20 cellular contexts compared by ENCODE assay signal in the genomic region with DNA sequence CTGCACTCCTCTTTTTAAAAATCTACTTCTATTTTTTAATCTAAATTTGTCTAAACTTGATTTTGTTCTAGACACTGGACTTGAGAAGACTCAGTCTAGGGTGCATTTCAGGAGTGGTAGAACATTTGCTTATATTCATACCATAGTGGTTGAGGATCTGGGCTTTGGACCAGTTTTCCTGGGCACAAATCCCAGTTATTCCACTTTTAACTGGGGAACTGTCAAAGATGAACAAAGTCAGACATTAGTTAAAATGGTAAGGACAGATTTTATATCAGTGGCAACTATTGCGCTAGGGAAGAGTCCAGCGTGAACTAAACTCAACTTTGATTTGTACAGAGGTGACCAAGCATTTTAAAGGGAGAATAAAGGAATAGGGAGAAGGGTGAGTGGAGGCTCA.
A peak's percentile ranks its signal among the peaks of the same experiment; 100 is the strongest.
DNase-seq lines count a peak whose midpoint lies in the region; TF ChIP-seq lines count a peak whose summit lies in the region.
"Had no signal": no experiment of that assay in that cellular context is flagged by ENCODE, and none has a peak within 500 bp of the region (broad histone marks: within the 10 kb centered on the region; RNA-seq: fewer than 3 reads in every experiment).

No MANE protein-coding gene starts in this region.

- no peaks in the 10 kb centered on the region for H3K27me3 ChIP-seq in sigmoid colon
- H3K27me3 ChIP-seq: BLaER1 had no signal

- TF ChIP-seq EP300 in sigmoid colon (IDR thresholded peaks at IDR 0.05): peak in 3 of 4 donors; percentile 40 to 78 (median 76)

- intact Hi-C loops in sigmoid colon (cut with DNase I) (loop anchor here (5.0 to 10.0 kb wide), 2 partner anchors 143 to 331 kb away; no protein-coding TSS in a partner anchor), posterior cingulate gyrus (cut with DNase I) (no loop called here)

- no peaks in the 10 kb centered on the region for H3K9me3 Mint-ChIP-seq in endothelial cell (ENCODE audit: unreplicated experiment)
- H3K9me3 Mint-ChIP-seq: nephron progenitor cell had no signal

- H3K4me3 Mint-ChIP-seq in endothelial cell (ENCODE audit: unreplicated experiment): no peak overlapping the region
- H3K4me3 Mint-ChIP-seq: nephron progenitor cell had no signal

- DNase-seq in AG10803 (ENCODE audit: low read depth) (peak; percentile 91), RPMI7951 (ENCODE audit: low read depth) (peak; percentile 49), fibroblast of peridontal ligament (ENCODE audit: extremely low read depth) (peak; percentile 96), sigmoid colon (peak; percentile 80), SW480 (ENCODE audit: low spot score) (no peak), posterior cingulate gyrus (no peak), endothelial cell (ENCODE audit: low spot score) (no peak), RPMI8226 (no peak)
- DNase-seq: activated CD4-positive, alpha-beta T cell treated with anti-CD3 and anti-CD28 coated beads for 48 hours; activated naive CD4-positive, alpha-beta T cell treated with anti-CD3 and anti-CD28 coated beads, Interleukin-2, amount 50 U/mL, for 16 hours; activated T-cell treated with anti-CD3 and anti-CD28 coated beads for 4 hours; glutamatergic neuron; MV-4-11; NCI-H2081; NCI-H524; nephron progenitor cell; OCI-M1; retina had no signal

- no peaks in the 10 kb centered on the region for H3K36me3 ChIP-seq in sigmoid colon
- H3K36me3 ChIP-seq: BLaER1 had no signal

- no peak overlapping the region for H3K27ac Mint-ChIP-seq in endothelial cell (ENCODE audit: unreplicated experiment)
- H3K27ac Mint-ChIP-seq: nephron progenitor cell had no signal

- no peak for TF ChIP-seq POLR2A in sigmoid colon (IDR thresholded peaks at IDR 0.05)

- H3K4me3 ChIP-seq in AG10803 (ENCODE audit: low read length): no peak overlapping the region
- H3K4me3 ChIP-seq in sigmoid colon: no peak overlapping the region
- H3K4me3 ChIP-seq: BLaER1, SK-N-MC had no signal

- H3K9me3 ChIP-seq in sigmoid colon: no peaks in the 10 kb centered on the region
- H3K9me3 ChIP-seq: BLaER1 had no signal

- no peaks in the 10 kb centered on the region for H3K36me3 Mint-ChIP-seq in endothelial cell (ENCODE audit: low read depth, unreplicated experiment)

- 87 to 95% methylated on average over 2 of the region's 2 CpGs for WGBS in sigmoid colon, 2 donors

- peaks cover 0 to 57% (median 24%) of the 10 kb centered on the region in 4 donors for H3K4me1 ChIP-seq in sigmoid colon
- H3K4me1 ChIP-seq: BLaER1 had no signal

- TF ChIP-seq CTCF in AG10803 (conservative IDR thresholded peaks at IDR 0.05; ENCODE audit: low read length) (no peak), sigmoid colon (IDR thresholded peaks at IDR 0.05) (no peak), endothelial cell (IDR thresholded peaks at IDR 0.05; ENCODE audit: unreplicated experiment) (no peak)

- no peaks in the 10 kb centered on the region for H3K4me1 Mint-ChIP-seq in endothelial cell (ENCODE audit: unreplicated experiment)
- H3K4me1 Mint-ChIP-seq: nephron progenitor cell had no signal

- H3K27ac ChIP-seq in sigmoid colon: peak overlapping the region in 3 of 4 donors; percentile 73 to 78 (median 76)
- H3K27ac ChIP-seq: BLaER1, SK-N-MC had no signal

- no peaks in the 10 kb centered on the region for H3K27me3 Mint-ChIP-seq in endothelial cell (ENCODE audit: unreplicated experiment)

Comparison
In these comparisons a context has a peak if more than half of its experiments do, and no peak if none do; other contexts are left out.
1. DNase-seq: peak in AG10803 (single experiment), RPMI7951 (single experiment), fibroblast of peridontal ligament (single experiment) and sigmoid colon (single experiment); none in SW480 (single experiment), posterior cingulate gyrus (0 of 10), endothelial cell (single experiment) and RPMI8226 (single experiment).